Comparison of ENCODE assay signal across 1 cellular context in genomic region chr2:152623076-152623740, GRCh38.
TF ChIP-seq lines count a peak whose summit lies in the region.

No MANE protein-coding gene starts in this region.

TF ChIP-seq in WTC11, 78 proteins besides CTCF, POLR2A, EP300 and RAD21 (continued from another document):
- TF ChIP-seq, protein P1, sequence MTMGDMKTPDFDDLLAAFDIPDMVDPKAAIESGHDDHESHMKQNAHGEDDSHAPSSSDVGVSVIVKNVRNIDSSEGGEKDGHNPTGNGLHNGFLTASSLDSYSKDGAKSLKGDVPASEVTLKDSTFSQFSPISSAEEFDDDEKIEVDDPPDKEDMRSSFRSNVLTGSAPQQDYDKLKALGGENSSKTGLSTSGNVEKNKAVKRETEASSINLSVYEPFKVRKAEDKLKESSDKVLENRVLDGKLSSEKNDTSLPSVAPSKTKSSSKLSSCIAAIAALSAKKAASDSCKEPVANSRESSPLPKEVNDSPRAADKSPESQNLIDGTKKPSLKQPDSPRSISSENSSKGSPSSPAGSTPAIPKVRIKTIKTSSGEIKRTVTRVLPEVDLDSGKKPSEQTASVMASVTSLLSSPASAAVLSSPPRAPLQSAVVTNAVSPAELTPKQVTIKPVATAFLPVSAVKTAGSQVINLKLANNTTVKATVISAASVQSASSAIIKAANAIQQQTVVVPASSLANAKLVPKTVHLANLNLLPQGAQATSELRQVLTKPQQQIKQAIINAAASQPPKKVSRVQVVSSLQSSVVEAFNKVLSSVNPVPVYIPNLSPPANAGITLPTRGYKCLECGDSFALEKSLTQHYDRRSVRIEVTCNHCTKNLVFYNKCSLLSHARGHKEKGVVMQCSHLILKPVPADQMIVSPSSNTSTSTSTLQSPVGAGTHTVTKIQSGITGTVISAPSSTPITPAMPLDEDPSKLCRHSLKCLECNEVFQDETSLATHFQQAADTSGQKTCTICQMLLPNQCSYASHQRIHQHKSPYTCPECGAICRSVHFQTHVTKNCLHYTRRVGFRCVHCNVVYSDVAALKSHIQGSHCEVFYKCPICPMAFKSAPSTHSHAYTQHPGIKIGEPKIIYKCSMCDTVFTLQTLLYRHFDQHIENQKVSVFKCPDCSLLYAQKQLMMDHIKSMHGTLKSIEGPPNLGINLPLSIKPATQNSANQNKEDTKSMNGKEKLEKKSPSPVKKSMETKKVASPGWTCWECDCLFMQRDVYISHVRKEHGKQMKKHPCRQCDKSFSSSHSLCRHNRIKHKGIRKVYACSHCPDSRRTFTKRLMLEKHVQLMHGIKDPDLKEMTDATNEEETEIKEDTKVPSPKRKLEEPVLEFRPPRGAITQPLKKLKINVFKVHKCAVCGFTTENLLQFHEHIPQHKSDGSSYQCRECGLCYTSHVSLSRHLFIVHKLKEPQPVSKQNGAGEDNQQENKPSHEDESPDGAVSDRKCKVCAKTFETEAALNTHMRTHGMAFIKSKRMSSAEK (CRISPR knock-in tag; IDR thresholded peaks at IDR 0.05; ENCODE audit: borderline replicate concordance): no peak
- TF ChIP-seq, protein P2, sequence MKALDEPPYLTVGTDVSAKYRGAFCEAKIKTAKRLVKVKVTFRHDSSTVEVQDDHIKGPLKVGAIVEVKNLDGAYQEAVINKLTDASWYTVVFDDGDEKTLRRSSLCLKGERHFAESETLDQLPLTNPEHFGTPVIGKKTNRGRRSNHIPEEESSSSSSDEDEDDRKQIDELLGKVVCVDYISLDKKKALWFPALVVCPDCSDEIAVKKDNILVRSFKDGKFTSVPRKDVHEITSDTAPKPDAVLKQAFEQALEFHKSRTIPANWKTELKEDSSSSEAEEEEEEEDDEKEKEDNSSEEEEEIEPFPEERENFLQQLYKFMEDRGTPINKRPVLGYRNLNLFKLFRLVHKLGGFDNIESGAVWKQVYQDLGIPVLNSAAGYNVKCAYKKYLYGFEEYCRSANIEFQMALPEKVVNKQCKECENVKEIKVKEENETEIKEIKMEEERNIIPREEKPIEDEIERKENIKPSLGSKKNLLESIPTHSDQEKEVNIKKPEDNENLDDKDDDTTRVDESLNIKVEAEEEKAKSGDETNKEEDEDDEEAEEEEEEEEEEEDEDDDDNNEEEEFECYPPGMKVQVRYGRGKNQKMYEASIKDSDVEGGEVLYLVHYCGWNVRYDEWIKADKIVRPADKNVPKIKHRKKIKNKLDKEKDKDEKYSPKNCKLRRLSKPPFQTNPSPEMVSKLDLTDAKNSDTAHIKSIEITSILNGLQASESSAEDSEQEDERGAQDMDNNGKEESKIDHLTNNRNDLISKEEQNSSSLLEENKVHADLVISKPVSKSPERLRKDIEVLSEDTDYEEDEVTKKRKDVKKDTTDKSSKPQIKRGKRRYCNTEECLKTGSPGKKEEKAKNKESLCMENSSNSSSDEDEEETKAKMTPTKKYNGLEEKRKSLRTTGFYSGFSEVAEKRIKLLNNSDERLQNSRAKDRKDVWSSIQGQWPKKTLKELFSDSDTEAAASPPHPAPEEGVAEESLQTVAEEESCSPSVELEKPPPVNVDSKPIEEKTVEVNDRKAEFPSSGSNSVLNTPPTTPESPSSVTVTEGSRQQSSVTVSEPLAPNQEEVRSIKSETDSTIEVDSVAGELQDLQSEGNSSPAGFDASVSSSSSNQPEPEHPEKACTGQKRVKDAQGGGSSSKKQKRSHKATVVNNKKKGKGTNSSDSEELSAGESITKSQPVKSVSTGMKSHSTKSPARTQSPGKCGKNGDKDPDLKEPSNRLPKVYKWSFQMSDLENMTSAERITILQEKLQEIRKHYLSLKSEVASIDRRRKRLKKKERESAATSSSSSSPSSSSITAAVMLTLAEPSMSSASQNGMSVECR (CRISPR knock-in tag; IDR thresholded peaks at IDR 0.05; ENCODE audit: borderline replicate concordance): no peak
- TF ChIP-seq SMAD4 (CRISPR knock-in tag; IDR thresholded peaks at IDR 0.05) (no peak), ELF4 (CRISPR knock-in tag; IDR thresholded peaks at IDR 0.05; ENCODE audit: low read depth) (no peak)
